Comparison of ENCODE assay signal across 8 cellular contexts in genomic region chr6:4187480-4187879, GRCh38.
"Had no signal": no experiment of that assay in that cellular context is flagged by ENCODE, and none has a peak within 500 bp of the region (broad histone marks: within the 10 kb centered on the region; RNA-seq: fewer than 3 reads in every experiment).

No MANE protein-coding gene starts in this region.

- H3K4me3 ChIP-seq: GM23338 had no signal

- H3K27ac ChIP-seq: HL-60 had no signal

- FAIRE-seq: H54, HepG2 had no signal

- DNase-seq: H9, HCEC 1CT, KG1 had no signal

- H2AFZ ChIP-seq: GM23338 had no signal

- H3K4me1 Mint-ChIP-seq: GM23338, IgD-negative memory B cell had no signal

- H3K4me3 Mint-ChIP-seq: GM23338, H9, IgD-negative memory B cell had no signal

- H3K36me3 Mint-ChIP-seq: IgD-negative memory B cell had no signal

- ATAC-seq: GM23338, HepG2 had no signal

- H3K27ac Mint-ChIP-seq: GM23338, H9, IgD-negative memory B cell had no signal

- H3K4me2 ChIP-seq: GM23338 had no signal
